ENCODE assay signal across 8 cellular contexts in genomic region chr4:109703664-109704351, GRCh38. TPM values are rescaled to one million over a fixed set of nuclear protein-coding genes. Genes with fewer than 3 reads are reported as not detected.
DNase-seq lines count a peak whose midpoint lies in the region; ATAC-seq and TF ChIP-seq lines count a peak whose summit lies in the region.

No MANE protein-coding gene starts in this region.

- TF ChIP-seq POLR2A in testis (IDR thresholded peaks at IDR 0.05): no peak

- peaks cover 23% of the 10 kb centered on the region for H3K36me3 ChIP-seq in BLaER1
- no peaks in the 10 kb centered on the region for H3K36me3 ChIP-seq in ascending aorta
- H3K36me3 ChIP-seq in testis (ENCODE audit: low read depth, missing control alignments): no peaks in the 10 kb centered on the region

- H3K27me3 ChIP-seq in BLaER1 (no peaks in the 10 kb centered on the region), ascending aorta (no peaks in the 10 kb centered on the region), layer of hippocampus (ENCODE audit: control insufficient read depth, insufficient read depth, low read length) (no peaks in the 10 kb centered on the region), testis (no peaks in the 10 kb centered on the region)

- H3K4me2 ChIP-seq in BLaER1: peak overlapping the region; percentile 83

- no peak for ATAC-seq in HG03135 (IDR thresholded peaks at IDR 0.05; ENCODE audit: unreplicated experiment)
- ATAC-seq in HG03108 (IDR thresholded peaks at IDR 0.05; ENCODE audit: unreplicated experiment): no peak

- 8 to 9% methylated on average over 10 to 11 of the region's 11 CpGs for WGBS in testis, 2 donors

- H3K4me3 ChIP-seq in BLaER1 (peak overlapping the region; percentile 81), ascending aorta (peak overlapping the region; percentile 58 to 77), testis (peak overlapping the region; percentile 59 to 74)
- H3K4me3 ChIP-seq in Jurkat, Clone E6-1 (ENCODE audit: low read length): peak overlapping the region; percentile 79

- H4K20me1 ChIP-seq in BLaER1: 0 out of 2 replicates have a peak, but pooled peaks cover 7% of the 10 kb centered on the region

- TF ChIP-seq CTCF in ascending aorta (IDR thresholded peaks at IDR 0.05) (no peak), testis (IDR thresholded peaks at IDR 0.05) (no peak)

- peaks cover 21% of the 10 kb centered on the region for H3K4me1 ChIP-seq in BLaER1
- H3K4me1 ChIP-seq in ascending aorta: peaks cover 6 to 15% of the 10 kb centered on the region in 2 donors
- H3K4me1 ChIP-seq in testis: peaks cover 12% of the 10 kb centered on the region

- DNase-seq in Jurkat, Clone E6-1 (ENCODE audit: low read depth, low spot score): no peak
- DNase-seq in ascending aorta (ENCODE audit: low spot score in 2 of 2): no peak
- no peak for DNase-seq in testis
- no peak for DNase-seq in putamen (ENCODE audit: low spot score)

- H3K9me3 ChIP-seq in BLaER1 (no peaks in the 10 kb centered on the region), ascending aorta (no peaks in the 10 kb centered on the region), testis (no peaks in the 10 kb centered on the region)

- intact Hi-C loops in ascending aorta (cut with DNase I): loop anchor here (1.0 to 5.0 kb wide), 4 partner anchors 26 to 1053 kb away; partner anchors contain the start of genes OSTC, PLA2G12A and SEC24B
- intact Hi-C loops in testis (cut with DNase I; ENCODE audit: low total_unique reads): no loop called here

- H3K27ac ChIP-seq in BLaER1 (peak overlapping the region; percentile 93), ascending aorta (peak overlapping the region; percentile 73 to 82), layer of hippocampus (ENCODE audit: low read depth, low read length) (peak overlapping the region; percentile 38), testis (peak overlapping the region; percentile 48 to 87)

- peak overlapping the region; percentile 94 for H3K9ac ChIP-seq in BLaER1

RNA-seq across cellular contexts. Expression of gene CASP6, which starts 0.6 kb away (rescaled TPM):
- 53.5 TPM for polyA plus RNA-seq in Jurkat, Clone E6-1 (2012; ENCODE audit: insufficient read depth, insufficient read length)
- total RNA-seq in ascending aorta (not detected), testis (1 to 10 TPM; 7.1 to 7.3 TPM)
- polyA plus RNA-seq in testis (ENCODE audit: insufficient read depth, low read depth, low replicate concordance): 3.6 TPM

RNA-seq across cellular contexts. Expression of gene PLA2G12A, which starts 26.1 kb away (rescaled TPM):
- polyA plus RNA-seq in Jurkat, Clone E6-1 (2012; ENCODE audit: insufficient read depth, insufficient read length): 45.8 TPM
- total RNA-seq in ascending aorta (8.9 TPM), testis (10 to 100 TPM; 12.2 to 14.1 TPM)
- polyA plus RNA-seq in testis (ENCODE audit: insufficient read depth, low read depth, low replicate concordance): 20.7 TPM

Comparison
In these comparisons a context has a peak if more than half of its experiments do, and no peak if none do; other contexts are left out.
1. H3K27ac ChIP-seq: peak in every context shown above with its lines; median percentile 93 in BLaER1; 78 in ascending aorta; 68 in testis; 38 in layer of hippocampus.